In genomic region chr1:44806025-44806703, GRCh38 we compare ENCODE assay signal across 10 cellular contexts. TPM values are rescaled to one million over a fixed set of nuclear protein-coding genes. Genes with fewer than 3 reads are reported as not detected.
DNase-seq lines count a peak whose midpoint lies in the region; ATAC-seq, FAIRE-seq and TF ChIP-seq lines count a peak whose summit lies in the region.
"Had no signal": no experiment of that assay in that cellular context is flagged by ENCODE, and none has a peak within 500 bp of the region (broad histone marks: within the 10 kb centered on the region; RNA-seq: fewer than 3 reads in every experiment).

No MANE protein-coding gene starts in this region.

- ATAC-seq in stimulated activated naive B cell treated with anti-CD40 and anti-IgM and Interleukin-4, amounts not matched to agents 10 μg/mL and 1 μg/mL and 100 μg/mL, for 72 hours (replicated peaks), result no peak
- no peak for ATAC-seq in HG03039 (IDR thresholded peaks at IDR 0.05; ENCODE audit: unreplicated experiment)

- H3K9ac ChIP-seq in HUES6 (ENCODE audit: low read length), result peak overlapping the region; percentile 96
- peak overlapping the region; percentile 93 for H3K9ac ChIP-seq in adipocyte (ENCODE audit: low read length)
- peak overlapping the region; percentile 78 for H3K9ac ChIP-seq in keratinocyte (ENCODE audit: control insufficient read depth, extremely low read depth, insufficient read depth, low read length)

- DNase-seq in adipocyte (ENCODE audit: low read depth) (no peak), keratinocyte (ENCODE audit: low read depth, low spot score) (no peak), H54 (ENCODE audit: insufficient read length, low spot score) (no peak), ACHN (no peak), GOT3 (lab: John Stamatoyannopoulos, UW) (no peak)
- no peak for DNase-seq in stimulated activated naive B cell treated with anti-CD40 and anti-IgM and Interleukin-4, amounts not matched to agents 10 μg/mL and 1 μg/mL and 100 μg/mL, for 72 hours
- DNase-seq: NCI-H82; stimulated activated CD4-positive, alpha-beta T cell treated with anti-CD3 and anti-CD28 coated beads, Interleukin-1b, Interleukin-23, amount 100 ng/mL, for 48 hours had no signal

- dilution Hi-C loops in keratinocyte (cut with MboI; ENCODE audit: extremely low pct_ligation_motif_present, low sequenced_read_pairs), result no loop called here

- H3K79me2 ChIP-seq in keratinocyte (ENCODE audit: control insufficient read depth, insufficient read depth, low read length), result peaks cover 33% of the 10 kb centered on the region

- peaks cover 39 to 60% of the 10 kb centered on the region in 2 donors for H3K36me3 Mint-ChIP-seq in stimulated activated naive B cell treated with anti-CD40 and anti-IgM and Interleukin-4, amounts not matched to agents 10 μg/mL and 1 μg/mL and 100 μg/mL, for 72 hours

- H3K4me3 ChIP-seq in HUES6 (ENCODE audit: low read depth, low read length), result no peak overlapping the region
- no peak overlapping the region for H3K4me3 ChIP-seq in adipocyte (ENCODE audit: low read length)
- no peak overlapping the region for H3K4me3 ChIP-seq in keratinocyte (ENCODE audit: control insufficient read depth in 2 of 3, extremely low read depth in 1 of 3, insufficient read depth in 2 of 3, low read depth in 1 of 3, low read length in 3 of 3)

- H4K20me1 ChIP-seq in keratinocyte (ENCODE audit: control insufficient read depth, extremely low read depth, insufficient read depth, low read length), result peaks cover 6% of the 10 kb centered on the region

- peaks cover 70 to 92% of the 10 kb centered on the region in 2 donors for H3K4me1 Mint-ChIP-seq in stimulated activated naive B cell treated with anti-CD40 and anti-IgM and Interleukin-4, amounts not matched to agents 10 μg/mL and 1 μg/mL and 100 μg/mL, for 72 hours

- H3K27me3 ChIP-seq in HUES6 (ENCODE audit: control insufficient read depth, insufficient read depth, low read length) (no peaks in the 10 kb centered on the region), adipocyte (replicated peaks; ENCODE audit: control insufficient read depth, insufficient read depth, low read length) (no peaks in the 10 kb centered on the region), keratinocyte (ENCODE audit: control insufficient read depth, extremely low read depth, insufficient read depth, low read length) (no peaks in the 10 kb centered on the region)

- in situ Hi-C loops in ACHN (cut with HindIII; ENCODE audit: low pct_ligation_motif_present, low pct_unique_long_range_greater_than_20kb, low sequenced_read_pairs), result no loop called here

- no peaks in the 10 kb centered on the region for H3K27me3 Mint-ChIP-seq in stimulated activated naive B cell treated with anti-CD40 and anti-IgM and Interleukin-4, amounts not matched to agents 10 μg/mL and 1 μg/mL and 100 μg/mL, for 72 hours

- no peaks in the 10 kb centered on the region for H3K9me3 Mint-ChIP-seq in stimulated activated naive B cell treated with anti-CD40 and anti-IgM and Interleukin-4, amounts not matched to agents 10 μg/mL and 1 μg/mL and 100 μg/mL, for 72 hours

- no peaks in the 10 kb centered on the region for H3K9me3 ChIP-seq in HUES6 (ENCODE audit: control insufficient read depth, insufficient read depth, low read depth, low read length)
- H3K9me3 ChIP-seq in adipocyte (ENCODE audit: control insufficient read depth, low read length), result no peaks in the 10 kb centered on the region
- no peaks in the 10 kb centered on the region for H3K9me3 ChIP-seq in keratinocyte (ENCODE audit: control insufficient read depth, low read depth, low read length)

- H3K9me1 ChIP-seq in keratinocyte (ENCODE audit: control insufficient read depth, extremely low read depth, insufficient read depth, low read length), result no peaks in the 10 kb centered on the region

- peak overlapping the region; percentile 81 for H3K4me2 ChIP-seq in keratinocyte (ENCODE audit: control insufficient read depth, extremely low read depth, insufficient read depth, low read depth, low read length)

- H3K4me3 Mint-ChIP-seq in stimulated activated naive B cell treated with anti-CD40 and anti-IgM and Interleukin-4, amounts not matched to agents 10 μg/mL and 1 μg/mL and 100 μg/mL, for 72 hours, result no peak overlapping the region

- TF ChIP-seq CTCF in keratinocyte (optimal IDR thresholded peaks at IDR 0.05 in 1 of 3, IDR thresholded peaks at IDR 0.05 in 1 of 3, conservative IDR thresholded peaks at IDR 0.05 in 1 of 3; ENCODE audit: extremely low read depth in 1 of 3, insufficient read depth in 2 of 3, low read length in 3 of 3), result no peak

- peak overlapping the region; percentile 99 for H3K27ac Mint-ChIP-seq in stimulated activated naive B cell treated with anti-CD40 and anti-IgM and Interleukin-4, amounts not matched to agents 10 μg/mL and 1 μg/mL and 100 μg/mL, for 72 hours

- H3K36me3 ChIP-seq in HUES6 (ENCODE audit: control insufficient read depth, insufficient read depth, low read length) (peaks cover 44% of the 10 kb centered on the region), adipocyte (ENCODE audit: control insufficient read depth, insufficient read depth, low read length, severe bottlenecking) (peaks cover 32% of the 10 kb centered on the region), keratinocyte (ENCODE audit: control insufficient read depth in 2 of 2, extremely low read depth in 1 of 2, insufficient read depth in 2 of 2, low read length in 2 of 2) (peaks cover 33 to 63% of the 10 kb centered on the region in 2 experiments)

- H2AFZ ChIP-seq in keratinocyte (ENCODE audit: control insufficient read depth, low read length), result no peak overlapping the region

- FAIRE-seq in keratinocyte (lab: Jason Lieb, UNC) (no peak), H54 (lab: Jason Lieb, UNC) (no peak)

- H3K27ac ChIP-seq in HUES6 (ENCODE audit: low read depth, low read length) (peak overlapping the region; percentile 97), keratinocyte (ENCODE audit: control insufficient read depth, insufficient read depth, low read length) (peak overlapping the region; percentile 95)

- H3K4me1 ChIP-seq in HUES6 (ENCODE audit: control insufficient read depth, insufficient read depth, low read length) (peaks cover 44% of the 10 kb centered on the region), adipocyte (ENCODE audit: control insufficient read depth, insufficient read depth, low read length) (peaks cover 67% of the 10 kb centered on the region), keratinocyte (ENCODE audit: control insufficient read depth, extremely low read depth, insufficient read depth, low read length) (peaks cover 68% of the 10 kb centered on the region)

- no peak for TF ChIP-seq POLR2A in H54 (IDR thresholded peaks at IDR 0.05; ENCODE audit: low read depth, low read length)

RNA-seq across cellular contexts. Expression of gene DYNLT4, which starts 1.0 kb away (rescaled TPM):
- not detected in 3 replicates for polyA plus RNA-seq in keratinocyte
- not detected for polyA plus RNA-seq in keratinocyte (2011; ENCODE audit: low read depth)
- not detected in 2 replicates for polyA plus RNA-seq in keratinocyte (2011; cell fraction: cytosol; rRNA removed)
- not detected in 2 replicates for polyA plus RNA-seq in keratinocyte (2011; cell fraction: nucleus; rRNA removed)
- 0.48 and 0.80 TPM in 2 replicates for polyA plus RNA-seq in keratinocyte (2012; ENCODE audit: low replicate concordance)
- polyA minus RNA-seq in keratinocyte, result not detected in 3 replicates
- polyA minus RNA-seq in keratinocyte (2011; cell fraction: cytosol; rRNA and poly(A)+ RNA removed), result not detected
- not detected in 2 replicates for polyA minus RNA-seq in keratinocyte (2011; cell fraction: nucleus; rRNA and poly(A)+ RNA removed)

RNA-seq across cellular contexts. Expression of gene BTBD19, which starts 2.2 kb away (rescaled TPM):
- polyA plus RNA-seq in keratinocyte, result 2.2 to 3.9 TPM (median 2.9 TPM) in 3 replicates
- polyA plus RNA-seq in keratinocyte (2011; ENCODE audit: low read depth), result 4.7 TPM
- 0.47 and 0.50 TPM in 2 replicates for polyA plus RNA-seq in keratinocyte (2011; cell fraction: cytosol; rRNA removed)
- 19.0 and 20.5 TPM in 2 replicates for polyA plus RNA-seq in keratinocyte (2011; cell fraction: nucleus; rRNA removed)
- 1.7 and 4.0 TPM in 2 replicates for polyA plus RNA-seq in keratinocyte (2012; ENCODE audit: low replicate concordance)
- 1.1 to 2.5 TPM (median 2.2 TPM) in 3 replicates for polyA minus RNA-seq in keratinocyte
- polyA minus RNA-seq in keratinocyte (2011; cell fraction: cytosol; rRNA and poly(A)+ RNA removed), result not detected
- polyA minus RNA-seq in keratinocyte (2011; cell fraction: nucleus; rRNA and poly(A)+ RNA removed), result 5.1 and 5.5 TPM in 2 replicates

RNA-seq across cellular contexts. Expression of gene PLK3, which starts 6.0 kb away (rescaled TPM):
- polyA plus RNA-seq in keratinocyte, result 30.6 to 34.0 TPM (median 33.5 TPM) in 3 replicates
- polyA plus RNA-seq in keratinocyte (2011; ENCODE audit: low read depth), result 38.6 TPM
- polyA plus RNA-seq in keratinocyte (2011; cell fraction: cytosol; rRNA removed), result 23.9 and 32.6 TPM in 2 replicates
- 111 and 118 TPM in 2 replicates for polyA plus RNA-seq in keratinocyte (2011; cell fraction: nucleus; rRNA removed)
- polyA plus RNA-seq in keratinocyte (2012; ENCODE audit: low replicate concordance), result 21.8 and 38.7 TPM in 2 replicates
- polyA minus RNA-seq in keratinocyte, result 30.0 to 41.4 TPM (median 39.0 TPM) in 3 replicates
- polyA minus RNA-seq in keratinocyte (2011; cell fraction: cytosol; rRNA and poly(A)+ RNA removed), result 31.7 TPM
- polyA minus RNA-seq in keratinocyte (2011; cell fraction: nucleus; rRNA and poly(A)+ RNA removed), result 46.9 and 49.6 TPM in 2 replicates

RNA-seq across cellular contexts. Expression of gene BEST4, which starts 18.2 kb away (rescaled TPM):
- polyA plus RNA-seq in keratinocyte, result 0.07 to 0.14 TPM (median 0.13 TPM) in 3 replicates
- polyA plus RNA-seq in keratinocyte (2011; ENCODE audit: low read depth), result 0.21 TPM
- 0.03 TPM in 1 of 2 replicates, not detected in the other for polyA plus RNA-seq in keratinocyte (2011; cell fraction: cytosol; rRNA removed)
- polyA plus RNA-seq in keratinocyte (2011; cell fraction: nucleus; rRNA removed), result 0.43 and 0.53 TPM in 2 replicates
- 0.14 TPM in 1 of 2 replicates, not detected in the other for polyA plus RNA-seq in keratinocyte (2012; ENCODE audit: low replicate concordance)
- 0.16 TPM in 1 of 3 replicates, not detected in the others for polyA minus RNA-seq in keratinocyte
- not detected for polyA minus RNA-seq in keratinocyte (2011; cell fraction: cytosol; rRNA and poly(A)+ RNA removed)
- polyA minus RNA-seq in keratinocyte (2011; cell fraction: nucleus; rRNA and poly(A)+ RNA removed), result not detected in 2 replicates

RNA-seq across cellular contexts. Expression of gene RPS8, which starts 30.8 kb away (rescaled TPM):
- polyA plus RNA-seq in keratinocyte, result 1,764 to 2,149 TPM (median 1,890 TPM) in 3 replicates
- 1,489 TPM for polyA plus RNA-seq in keratinocyte (2011; ENCODE audit: low read depth)
- 1,963 and 2,381 TPM in 2 replicates for polyA plus RNA-seq in keratinocyte (2011; cell fraction: cytosol; rRNA removed)
- 529 and 600 TPM in 2 replicates for polyA plus RNA-seq in keratinocyte (2011; cell fraction: nucleus; rRNA removed)
- 2,173 and 2,970 TPM in 2 replicates for polyA plus RNA-seq in keratinocyte (2012; ENCODE audit: low replicate concordance)
- polyA minus RNA-seq in keratinocyte, result 237 to 673 TPM (median 537 TPM) in 3 replicates
- 965 TPM for polyA minus RNA-seq in keratinocyte (2011; cell fraction: cytosol; rRNA and poly(A)+ RNA removed)
- polyA minus RNA-seq in keratinocyte (2011; cell fraction: nucleus; rRNA and poly(A)+ RNA removed), result 131 and 151 TPM in 2 replicates
